16 cellular contexts compared by ENCODE assay signal in the genomic region with DNA sequence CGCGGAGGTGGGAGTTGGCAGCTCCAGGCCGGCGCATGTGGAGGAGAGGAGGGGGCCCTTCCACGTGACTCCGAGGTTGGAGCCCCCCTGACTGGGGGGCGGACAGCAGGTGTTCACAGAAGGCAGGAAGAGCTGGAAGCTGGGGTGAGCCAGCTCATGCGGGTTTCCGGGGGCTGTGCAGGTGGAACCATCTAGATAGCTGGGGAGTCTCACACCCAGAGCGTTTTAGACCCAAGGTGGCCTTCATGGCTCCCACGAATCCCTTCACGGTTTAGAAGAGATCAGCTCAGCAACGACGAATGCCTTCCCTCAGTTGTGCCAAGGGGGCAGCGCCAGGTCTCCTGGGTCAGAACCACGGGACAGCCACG.
DNase-seq lines count a peak whose midpoint lies in the region; ATAC-seq and TF ChIP-seq lines count a peak whose summit lies in the region.
"Had no signal": no experiment of that assay in that cellular context is flagged by ENCODE, and none has a peak within 500 bp of the region (broad histone marks: within the 10 kb centered on the region; RNA-seq: fewer than 3 reads in every experiment).

No MANE protein-coding gene starts in this region.

- CTCF ChIA-PET in activated CD8-positive, alpha-beta memory T cell treated with anti-CD3 and anti-CD28 coated beads, Interleukin-2, amount 10 ng/mL, durations not matched to agents 7 days and 5 days (lab: Charles Lee) = no interaction called here

- H3K27ac ChIP-seq in foreskin keratinocyte = no peak overlapping the region
- H3K27ac ChIP-seq: 22Rv1, GM23248 had no signal

- H3K4me1 ChIP-seq in foreskin keratinocyte = no peaks in the 10 kb centered on the region

- no peak for TF ChIP-seq CTCF in foreskin keratinocyte (conservative IDR thresholded peaks at IDR 0.05)

- H3K4me3 Mint-ChIP-seq in activated CD8-positive, alpha-beta memory T cell treated with anti-CD3 and anti-CD28 coated beads, Interleukin-2, amount 10 ng/mL, durations not matched to agents 7 days and 5 days = no peak overlapping the region
- H3K4me3 Mint-ChIP-seq in stimulated activated effector memory CD8-positive, alpha-beta T cell treated with anti-CD3 and anti-CD28 coated beads, Interleukin-12 subunit alpha, Interleukin-12 subunit beta, amount 100 ng/mL, for 72 hours = no peak overlapping the region
- H3K4me3 Mint-ChIP-seq: CD14-positive monocyte; CD8-positive, alpha-beta T cell had no signal

- H3K4me1 Mint-ChIP-seq in activated CD8-positive, alpha-beta memory T cell treated with anti-CD3 and anti-CD28 coated beads, Interleukin-2, amount 10 ng/mL, durations not matched to agents 7 days and 5 days = no peaks in the 10 kb centered on the region
- H3K4me1 Mint-ChIP-seq in stimulated activated effector memory CD8-positive, alpha-beta T cell treated with anti-CD3 and anti-CD28 coated beads, Interleukin-12 subunit alpha, Interleukin-12 subunit beta, amount 100 ng/mL, for 72 hours = peaks cover 7% of the 10 kb centered on the region
- H3K4me1 Mint-ChIP-seq: CD14-positive monocyte had no signal

- H3K27ac Mint-ChIP-seq in activated CD8-positive, alpha-beta memory T cell treated with anti-CD3 and anti-CD28 coated beads, Interleukin-2, amount 10 ng/mL, durations not matched to agents 7 days and 5 days = no peak overlapping the region
- H3K27ac Mint-ChIP-seq in stimulated activated effector memory CD8-positive, alpha-beta T cell treated with anti-CD3 and anti-CD28 coated beads, Interleukin-12 subunit alpha, Interleukin-12 subunit beta, amount 100 ng/mL, for 72 hours = no peak overlapping the region
- H3K27ac Mint-ChIP-seq: CD14-positive monocyte; CD8-positive, alpha-beta T cell had no signal

- no peaks in the 10 kb centered on the region for H3K27me3 ChIP-seq in foreskin keratinocyte

- H3K9me3 Mint-ChIP-seq in activated CD8-positive, alpha-beta memory T cell treated with anti-CD3 and anti-CD28 coated beads, Interleukin-2, amount 10 ng/mL, durations not matched to agents 7 days and 5 days (ENCODE audit: low read depth) = peaks cover 6% of the 10 kb centered on the region
- H3K9me3 Mint-ChIP-seq in stimulated activated effector memory CD8-positive, alpha-beta T cell treated with anti-CD3 and anti-CD28 coated beads, Interleukin-12 subunit alpha, Interleukin-12 subunit beta, amount 100 ng/mL, for 72 hours = peaks cover 9% of the 10 kb centered on the region
- H3K9me3 Mint-ChIP-seq: CD8-positive, alpha-beta T cell had no signal

- peak; percentile 27 for ATAC-seq in activated CD8-positive, alpha-beta memory T cell treated with anti-CD3 and anti-CD28 coated beads, Interleukin-2, amount 10 ng/mL, durations not matched to agents 7 days and 5 days
- ATAC-seq in foreskin keratinocyte (peak; percentile 26), GM19351 (IDR thresholded peaks at IDR 0.05; ENCODE audit: unreplicated experiment) (no peak)
- ATAC-seq in stimulated activated effector memory CD8-positive, alpha-beta T cell treated with anti-CD3 and anti-CD28 coated beads, Interleukin-12 subunit alpha, Interleukin-12 subunit beta, amount 100 ng/mL, for 72 hours = peak; percentile 53
- ATAC-seq: CD8-positive, alpha-beta T cell; HCT116 had no signal

- H3K27me3 Mint-ChIP-seq in activated CD8-positive, alpha-beta memory T cell treated with anti-CD3 and anti-CD28 coated beads, Interleukin-2, amount 10 ng/mL, durations not matched to agents 7 days and 5 days = no peaks in the 10 kb centered on the region

- H3K36me3 Mint-ChIP-seq in activated CD8-positive, alpha-beta memory T cell treated with anti-CD3 and anti-CD28 coated beads, Interleukin-2, amount 10 ng/mL, durations not matched to agents 7 days and 5 days = peaks cover 4% of the 10 kb centered on the region
- no peaks in the 10 kb centered on the region for H3K36me3 Mint-ChIP-seq in stimulated activated effector memory CD8-positive, alpha-beta T cell treated with anti-CD3 and anti-CD28 coated beads, Interleukin-12 subunit alpha, Interleukin-12 subunit beta, amount 100 ng/mL, for 72 hours
- H3K36me3 Mint-ChIP-seq: CD14-positive monocyte; CD8-positive, alpha-beta T cell had no signal

- peak; percentile 31 for DNase-seq in NCI-H146 (lab: John Stamatoyannopoulos, UW)
- DNase-seq in NCI-H146 treated with DMSO at 0.1 percent for 48 hours (lab: John Stamatoyannopoulos, UW; ENCODE audit: unreplicated experiment) = no peak
- no peak for DNase-seq in activated CD8-positive, alpha-beta memory T cell treated with anti-CD3 and anti-CD28 coated beads, Interleukin-2, amount 10 ng/mL, durations not matched to agents 7 days and 5 days
- no peak for DNase-seq in activated CD8-positive, alpha-beta memory T cell treated with anti-CD3 and anti-CD28 coated beads, Interleukin-2, amount 50 U/mL, for 48 hours
- DNase-seq in foreskin keratinocyte = no peak
- DNase-seq in stimulated activated effector memory CD8-positive, alpha-beta T cell treated with anti-CD3 and anti-CD28 coated beads, Interleukin-12 subunit alpha, Interleukin-12 subunit beta, amount 100 ng/mL, for 72 hours (ENCODE audit: low spot score in 2 of 2) = no peak
- no peak for DNase-seq in SIG-M5 treated with dmso at 0.1 percent for 504 hours (lab: John Stamatoyannopoulos, UW; ENCODE audit: unreplicated experiment)
- DNase-seq: CD8-positive, alpha-beta T cell; COR-L47; DMS79 treated with DMSO at 0.1 percent for 48 hours; GF-D8; GM23248 had no signal
